Comparison of ENCODE assay signal across 2 cellular contexts in the genomic region with DNA sequence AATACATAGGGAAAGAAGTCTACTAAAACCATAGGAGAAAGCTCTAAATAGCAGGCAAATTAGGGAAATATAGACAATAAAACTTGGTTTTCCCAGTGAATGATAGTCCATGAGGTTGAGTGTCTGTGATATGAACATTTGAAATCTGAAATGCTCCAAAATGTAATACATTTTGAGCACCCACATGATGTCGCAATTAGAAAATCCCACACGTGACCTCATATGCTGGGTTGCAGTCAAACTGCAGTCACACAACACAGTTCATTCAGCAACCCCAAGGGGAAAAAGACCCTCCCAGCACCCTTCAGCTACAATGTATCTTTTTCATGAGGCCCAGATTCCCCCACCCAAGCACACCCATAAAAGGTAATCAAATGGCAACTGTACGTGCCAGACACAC.
A peak's percentile ranks its signal among the peaks of the same experiment; 100 is the strongest.
TF ChIP-seq lines count a peak whose summit lies in the region.

No MANE protein-coding gene starts in this region.

TF ChIP-seq in HepG2, 621 proteins besides CTCF, POLR2A, EP300 and RAD21:
- peak; percentile 73 for TF ChIP-seq CEBPB (IDR thresholded peaks at IDR 0.05; ENCODE audit: borderline replicate concordance, low read depth, low read length)
- TF ChIP-seq, protein P1, sequence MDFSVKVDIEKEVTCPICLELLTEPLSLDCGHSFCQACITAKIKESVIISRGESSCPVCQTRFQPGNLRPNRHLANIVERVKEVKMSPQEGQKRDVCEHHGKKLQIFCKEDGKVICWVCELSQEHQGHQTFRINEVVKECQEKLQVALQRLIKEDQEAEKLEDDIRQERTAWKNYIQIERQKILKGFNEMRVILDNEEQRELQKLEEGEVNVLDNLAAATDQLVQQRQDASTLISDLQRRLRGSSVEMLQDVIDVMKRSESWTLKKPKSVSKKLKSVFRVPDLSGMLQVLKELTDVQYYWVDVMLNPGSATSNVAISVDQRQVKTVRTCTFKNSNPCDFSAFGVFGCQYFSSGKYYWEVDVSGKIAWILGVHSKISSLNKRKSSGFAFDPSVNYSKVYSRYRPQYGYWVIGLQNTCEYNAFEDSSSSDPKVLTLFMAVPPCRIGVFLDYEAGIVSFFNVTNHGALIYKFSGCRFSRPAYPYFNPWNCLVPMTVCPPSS (IDR thresholded peaks at IDR 0.05), result no peak

TF ChIP-seq in K562, 482 proteins besides CTCF, POLR2A, EP300 and RAD21:
- TF ChIP-seq CEBPG (CRISPR knock-in tag; IDR thresholded peaks at IDR 0.05), result no peak
- peak; percentile 15 to 42; a peak in 1 of 4 replicates for TF ChIP-seq CEBPG (tag; conservative IDR thresholded peaks at IDR 0.05 in 1 of 2, IDR thresholded peaks at IDR 0.05 in 1 of 2)
- peak; percentile 78 for TF ChIP-seq CEBPB (tag; IDR thresholded peaks at IDR 0.05)
- TF ChIP-seq SMARCC2 (IDR thresholded peaks at IDR 0.05; ENCODE audit: low read depth), result no peak
- no peak for TF ChIP-seq MECOM (CRISPR knock-in tag; IDR thresholded peaks at IDR 0.05)
- TF ChIP-seq EGR1 (conservative IDR thresholded peaks at IDR 0.05), result no peak
- no peak for TF ChIP-seq GABPA (tag; conservative IDR thresholded peaks at IDR 0.05; ENCODE audit: low read depth)
- TF ChIP-seq YY1 (IDR thresholded peaks at IDR 0.05; ENCODE audit: borderline replicate concordance in 1 of 3, control insufficient read depth in 1 of 3, extremely low read depth in 1 of 3, insufficient read depth in 3 of 3, insufficient read length in 1 of 3, insufficient replicate concordance in 2 of 3, low read depth in 1 of 3, low read length in 2 of 3), result no peak
- TF ChIP-seq ELK3 (CRISPR knock-in tag; IDR thresholded peaks at IDR 0.05), result no peak
- no peak for TF ChIP-seq SMAD1 (IDR thresholded peaks at IDR 0.05; ENCODE audit: low read depth, low read length, partially characterized antibody)
- no peak for TF ChIP-seq E2F3 (CRISPR knock-in tag; IDR thresholded peaks at IDR 0.05)
- no peak for TF ChIP-seq HOXB6 (CRISPR knock-in tag; IDR thresholded peaks at IDR 0.05; ENCODE audit: borderline replicate concordance)
- no peak for TF ChIP-seq ZMIZ1 (IDR thresholded peaks at IDR 0.05; ENCODE audit: low read depth in 2 of 2, low read length in 2 of 2)
TF ChIP-seq in K562: peak in this region for 2.
